ENCODE assay signal across 8 cellular contexts in the genomic region with DNA sequence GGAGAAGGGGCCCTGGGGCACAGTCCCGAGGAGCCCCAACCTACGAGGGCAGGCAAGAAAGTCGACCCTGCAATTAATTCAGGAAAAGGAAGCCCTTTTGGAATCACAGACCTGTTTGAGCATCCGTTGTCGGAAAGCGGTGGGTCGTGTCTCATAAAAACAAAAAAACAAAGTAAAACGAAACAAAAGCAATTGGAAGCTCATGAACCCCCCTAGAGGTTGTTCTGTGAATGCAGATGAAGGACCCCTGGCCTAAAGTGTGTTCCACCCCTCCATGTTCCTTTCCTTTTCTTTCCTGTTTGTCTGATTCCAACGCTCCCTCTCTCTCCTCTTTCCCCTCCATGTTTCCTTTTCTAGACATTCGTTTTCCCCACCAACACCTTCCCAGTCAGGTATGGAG.
DNase-seq lines count a peak whose midpoint lies in the region; ATAC-seq and TF ChIP-seq lines count a peak whose summit lies in the region.

No MANE protein-coding gene starts in this region.

- no peaks in the 10 kb centered on the region for H3K9me3 Mint-ChIP-seq in T-helper 2 cell treated with Interferon-gamma antibody and Interleukin-4, amounts not matched to agents 5 μg/mL and 100 μg/mL, for 36 hours

- H3K27ac Mint-ChIP-seq in T-helper 2 cell treated with Interferon-gamma antibody and Interleukin-4, amounts not matched to agents 5 μg/mL and 100 μg/mL, for 36 hours: no peak overlapping the region

- no peak for ATAC-seq in GM21528 (IDR thresholded peaks at IDR 0.05; ENCODE audit: low FRiP score, unreplicated experiment)
- ATAC-seq in HG02970 (IDR thresholded peaks at IDR 0.05; ENCODE audit: low FRiP score, unreplicated experiment): no peak
- ATAC-seq in GM18498 (IDR thresholded peaks at IDR 0.05; ENCODE audit: unreplicated experiment): no peak

- no peaks in the 10 kb centered on the region for H3K4me1 Mint-ChIP-seq in T-helper 2 cell treated with Interferon-gamma antibody and Interleukin-4, amounts not matched to agents 5 μg/mL and 100 μg/mL, for 36 hours (ENCODE audit: low read depth)

- H3K4me3 Mint-ChIP-seq in T-helper 2 cell treated with Interferon-gamma antibody and Interleukin-4, amounts not matched to agents 5 μg/mL and 100 μg/mL, for 36 hours: peak overlapping the region; percentile 68

- H3K4me3 ChIP-seq in retinal pigment epithelial cell (ENCODE audit: low read length): no peak overlapping the region

- peak; percentile 62 for TF ChIP-seq CTCF in retinal pigment epithelial cell (conservative IDR thresholded peaks at IDR 0.05; ENCODE audit: low read depth, low read length)

- H3K36me3 Mint-ChIP-seq in T-helper 2 cell treated with Interferon-gamma antibody and Interleukin-4, amounts not matched to agents 5 μg/mL and 100 μg/mL, for 36 hours (ENCODE audit: low read depth): no peaks in the 10 kb centered on the region

- no peaks in the 10 kb centered on the region for H3K27me3 Mint-ChIP-seq in T-helper 2 cell treated with Interferon-gamma antibody and Interleukin-4, amounts not matched to agents 5 μg/mL and 100 μg/mL, for 36 hours (ENCODE audit: low read depth)

- no peak for DNase-seq in T-helper 2 cell treated with Interferon-gamma antibody and Interleukin-4, amounts not matched to agents 5 μg/mL and 100 μg/mL, for 36 hours (ENCODE audit: low spot score)
- no peak for DNase-seq in T-helper 2 cell
- peak; percentile 8 for DNase-seq in LoVo (ENCODE audit: low spot score)
- peak; percentile 48 for DNase-seq in dermis blood vessel endothelial cell
- DNase-seq in retinal pigment epithelial cell (ENCODE audit: low read depth): no peak

Comparison
In these comparisons a context has a peak if more than half of its experiments do, and no peak if none do; other contexts are left out.
1. DNase-seq: peak in LoVo (single experiment) and dermis blood vessel endothelial cell (single experiment); none in T-helper 2 cell treated with Interferon-gamma antibody and Interleukin-4, amounts not matched to agents 5 μg/mL and 100 μg/mL, for 36 hours (single experiment), T-helper 2 cell (0 of 5) and retinal pigment epithelial cell (single experiment).